In genomic region chr5:176659860-176660461, GRCh38 we compare ENCODE assay signal across 2 cellular contexts.
TF ChIP-seq lines count a peak whose summit lies in the region.

No MANE protein-coding gene starts in this region.

TF ChIP-seq in GM12891, 5 proteins besides CTCF, POLR2A, EP300 and RAD21:
- no peak for TF ChIP-seq SPI1 (IDR thresholded peaks at IDR 0.05; ENCODE audit: low read depth, low read length)
- TF ChIP-seq POLR2AphosphoS5 (IDR thresholded peaks at IDR 0.05; ENCODE audit: low read depth, low read length), result no peak
- no peak for TF ChIP-seq PAX5 (IDR thresholded peaks at IDR 0.05; ENCODE audit: insufficient read depth, low read length, severe bottlenecking)
- no peak for TF ChIP-seq POU2F2 (IDR thresholded peaks at IDR 0.05; ENCODE audit: low read depth, low read length)
- TF ChIP-seq TAF1 (IDR thresholded peaks at IDR 0.05; ENCODE audit: low read depth, low read length), result no peak

TF ChIP-seq in H1, 55 proteins besides CTCF, POLR2A, EP300 and RAD21:
- TF ChIP-seq CHD1 (IDR thresholded peaks at IDR 0.05; ENCODE audit: low read depth, low read length) (no peak), KDM4A (IDR thresholded peaks at IDR 0.05; ENCODE audit: low read depth, low read length, severe bottlenecking) (no peak), TEAD4 (IDR thresholded peaks at IDR 0.05; ENCODE audit: low read depth, low read length) (no peak), RNF2 (IDR thresholded peaks at IDR 0.05; ENCODE audit: borderline replicate concordance, low read depth, low read length, missing control alignments, poor library complexity, severe bottlenecking) (no peak), CREB1 (IDR thresholded peaks at IDR 0.05) (no peak), SAP30 (IDR thresholded peaks at IDR 0.05; ENCODE audit: insufficient read depth, insufficient replicate concordance, low read length) (no peak), RXRA (IDR thresholded peaks at IDR 0.05; ENCODE audit: insufficient read depth, low read depth, low read length) (no peak)
- TF ChIP-seq, protein P1, sequence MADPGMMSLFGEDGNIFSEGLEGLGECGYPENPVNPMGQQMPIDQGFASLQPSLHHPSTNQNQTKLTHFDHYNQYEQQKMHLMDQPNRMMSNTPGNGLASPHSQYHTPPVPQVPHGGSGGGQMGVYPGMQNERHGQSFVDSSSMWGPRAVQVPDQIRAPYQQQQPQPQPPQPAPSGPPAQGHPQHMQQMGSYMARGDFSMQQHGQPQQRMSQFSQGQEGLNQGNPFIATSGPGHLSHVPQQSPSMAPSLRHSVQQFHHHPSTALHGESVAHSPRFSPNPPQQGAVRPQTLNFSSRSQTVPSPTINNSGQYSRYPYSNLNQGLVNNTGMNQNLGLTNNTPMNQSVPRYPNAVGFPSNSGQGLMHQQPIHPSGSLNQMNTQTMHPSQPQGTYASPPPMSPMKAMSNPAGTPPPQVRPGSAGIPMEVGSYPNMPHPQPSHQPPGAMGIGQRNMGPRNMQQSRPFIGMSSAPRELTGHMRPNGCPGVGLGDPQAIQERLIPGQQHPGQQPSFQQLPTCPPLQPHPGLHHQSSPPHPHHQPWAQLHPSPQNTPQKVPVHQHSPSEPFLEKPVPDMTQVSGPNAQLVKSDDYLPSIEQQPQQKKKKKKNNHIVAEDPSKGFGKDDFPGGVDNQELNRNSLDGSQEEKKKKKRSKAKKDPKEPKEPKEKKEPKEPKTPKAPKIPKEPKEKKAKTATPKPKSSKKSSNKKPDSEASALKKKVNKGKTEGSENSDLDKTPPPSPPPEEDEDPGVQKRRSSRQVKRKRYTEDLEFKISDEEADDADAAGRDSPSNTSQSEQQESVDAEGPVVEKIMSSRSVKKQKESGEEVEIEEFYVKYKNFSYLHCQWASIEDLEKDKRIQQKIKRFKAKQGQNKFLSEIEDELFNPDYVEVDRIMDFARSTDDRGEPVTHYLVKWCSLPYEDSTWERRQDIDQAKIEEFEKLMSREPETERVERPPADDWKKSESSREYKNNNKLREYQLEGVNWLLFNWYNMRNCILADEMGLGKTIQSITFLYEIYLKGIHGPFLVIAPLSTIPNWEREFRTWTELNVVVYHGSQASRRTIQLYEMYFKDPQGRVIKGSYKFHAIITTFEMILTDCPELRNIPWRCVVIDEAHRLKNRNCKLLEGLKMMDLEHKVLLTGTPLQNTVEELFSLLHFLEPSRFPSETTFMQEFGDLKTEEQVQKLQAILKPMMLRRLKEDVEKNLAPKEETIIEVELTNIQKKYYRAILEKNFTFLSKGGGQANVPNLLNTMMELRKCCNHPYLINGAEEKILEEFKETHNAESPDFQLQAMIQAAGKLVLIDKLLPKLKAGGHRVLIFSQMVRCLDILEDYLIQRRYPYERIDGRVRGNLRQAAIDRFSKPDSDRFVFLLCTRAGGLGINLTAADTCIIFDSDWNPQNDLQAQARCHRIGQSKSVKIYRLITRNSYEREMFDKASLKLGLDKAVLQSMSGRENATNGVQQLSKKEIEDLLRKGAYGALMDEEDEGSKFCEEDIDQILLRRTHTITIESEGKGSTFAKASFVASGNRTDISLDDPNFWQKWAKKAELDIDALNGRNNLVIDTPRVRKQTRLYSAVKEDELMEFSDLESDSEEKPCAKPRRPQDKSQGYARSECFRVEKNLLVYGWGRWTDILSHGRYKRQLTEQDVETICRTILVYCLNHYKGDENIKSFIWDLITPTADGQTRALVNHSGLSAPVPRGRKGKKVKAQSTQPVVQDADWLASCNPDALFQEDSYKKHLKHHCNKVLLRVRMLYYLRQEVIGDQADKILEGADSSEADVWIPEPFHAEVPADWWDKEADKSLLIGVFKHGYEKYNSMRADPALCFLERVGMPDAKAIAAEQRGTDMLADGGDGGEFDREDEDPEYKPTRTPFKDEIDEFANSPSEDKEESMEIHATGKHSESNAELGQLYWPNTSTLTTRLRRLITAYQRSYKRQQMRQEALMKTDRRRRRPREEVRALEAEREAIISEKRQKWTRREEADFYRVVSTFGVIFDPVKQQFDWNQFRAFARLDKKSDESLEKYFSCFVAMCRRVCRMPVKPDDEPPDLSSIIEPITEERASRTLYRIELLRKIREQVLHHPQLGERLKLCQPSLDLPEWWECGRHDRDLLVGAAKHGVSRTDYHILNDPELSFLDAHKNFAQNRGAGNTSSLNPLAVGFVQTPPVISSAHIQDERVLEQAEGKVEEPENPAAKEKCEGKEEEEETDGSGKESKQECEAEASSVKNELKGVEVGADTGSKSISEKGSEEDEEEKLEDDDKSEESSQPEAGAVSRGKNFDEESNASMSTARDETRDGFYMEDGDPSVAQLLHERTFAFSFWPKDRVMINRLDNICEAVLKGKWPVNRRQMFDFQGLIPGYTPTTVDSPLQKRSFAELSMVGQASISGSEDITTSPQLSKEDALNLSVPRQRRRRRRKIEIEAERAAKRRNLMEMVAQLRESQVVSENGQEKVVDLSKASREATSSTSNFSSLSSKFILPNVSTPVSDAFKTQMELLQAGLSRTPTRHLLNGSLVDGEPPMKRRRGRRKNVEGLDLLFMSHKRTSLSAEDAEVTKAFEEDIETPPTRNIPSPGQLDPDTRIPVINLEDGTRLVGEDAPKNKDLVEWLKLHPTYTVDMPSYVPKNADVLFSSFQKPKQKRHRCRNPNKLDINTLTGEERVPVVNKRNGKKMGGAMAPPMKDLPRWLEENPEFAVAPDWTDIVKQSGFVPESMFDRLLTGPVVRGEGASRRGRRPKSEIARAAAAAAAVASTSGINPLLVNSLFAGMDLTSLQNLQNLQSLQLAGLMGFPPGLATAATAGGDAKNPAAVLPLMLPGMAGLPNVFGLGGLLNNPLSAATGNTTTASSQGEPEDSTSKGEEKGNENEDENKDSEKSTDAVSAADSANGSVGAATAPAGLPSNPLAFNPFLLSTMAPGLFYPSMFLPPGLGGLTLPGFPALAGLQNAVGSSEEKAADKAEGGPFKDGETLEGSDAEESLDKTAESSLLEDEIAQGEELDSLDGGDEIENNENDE (IDR thresholded peaks at IDR 0.05; ENCODE audit: insufficient replicate concordance, low read length), result no peak
